In genomic region chr4:142324572-142324971, GRCh38 we compare ENCODE assay signal across 19 cellular contexts.
DNase-seq lines count a peak whose midpoint lies in the region; ATAC-seq lines count a peak whose summit lies in the region.
"Had no signal": no experiment of that assay in that cellular context is flagged by ENCODE, and none has a peak within 500 bp of the region (broad histone marks: within the 10 kb centered on the region; RNA-seq: fewer than 3 reads in every experiment).

No MANE protein-coding gene starts in this region.

- no peaks in the 10 kb centered on the region for H3K9me3 Mint-ChIP-seq in activated T-cell treated with anti-CD3 and anti-CD28 coated beads, Interleukin-2, amount 50 U/mL, for 72 hours
- H3K9me3 Mint-ChIP-seq: T-helper 1 cell treated with Interleukin-12 subunit alpha and Interleukin-12 subunit beta and Interleukin-4 antibody, amounts not matched to agents 30 μg/mL and 1 μg/mL, for 36 hours had no signal

- no peaks in the 10 kb centered on the region for H3K27me3 ChIP-seq in mesendoderm (ENCODE audit: insufficient read depth, low read length, poor library complexity)
- H3K27me3 ChIP-seq: stomach had no signal

- H3K27me3 Mint-ChIP-seq in activated T-cell treated with anti-CD3 and anti-CD28 coated beads, Interleukin-2, amount 50 U/mL, for 72 hours (ENCODE audit: low read depth) = no peaks in the 10 kb centered on the region

- H4K5ac ChIP-seq in mesendoderm (ENCODE audit: low read length) = no peak overlapping the region

- H3K79me2 ChIP-seq in mesendoderm (ENCODE audit: control insufficient read depth, insufficient read depth, low read length) = no peaks in the 10 kb centered on the region

- H3K79me1 ChIP-seq in mesendoderm (ENCODE audit: low read length) = no peaks in the 10 kb centered on the region

- H2BK5ac ChIP-seq in mesendoderm (ENCODE audit: low read length) = no peak overlapping the region

- WGBS in mesendoderm (ENCODE audit: extremely low coverage, insufficient coverage, low lambda C conversion rate) = no CpG with 5 or more reads among the region's 1 CpG

- no peak overlapping the region for H3K4me3 ChIP-seq in mesendoderm (ENCODE audit: low read length)
- H3K4me3 ChIP-seq: lung, psoas muscle, stomach had no signal

- H3K36me3 Mint-ChIP-seq in activated T-cell treated with anti-CD3 and anti-CD28 coated beads, Interleukin-2, amount 50 U/mL, for 72 hours (ENCODE audit: insufficient read depth in 2 of 2) = peaks cover 10 to 23% of the 10 kb centered on the region in 2 donors
- H3K36me3 Mint-ChIP-seq: immature natural killer cell had no signal

- H3K9ac ChIP-seq in mesendoderm (ENCODE audit: low read length) = no peak overlapping the region

- no peak overlapping the region for H3K4ac ChIP-seq in mesendoderm (ENCODE audit: low read depth, low read length)

- no peak overlapping the region for H3K4me2 ChIP-seq in mesendoderm (ENCODE audit: low read length)

- no peak for DNase-seq in activated T-cell treated with anti-CD3 and anti-CD28 coated beads, Interleukin-2, amount 50 U/mL, for 72 hours
- no peak for DNase-seq in activated T-cell treated with anti-CD3 and anti-CD28 coated beads, Interleukin-2, amount 50 U/mL, for 48 hours
- DNase-seq in mesendoderm = peak; percentile 14
- DNase-seq in SHP77 treated with DMSO at 0.1 percent for 48 hours (lab: John Stamatoyannopoulos, UW) = no peak
- no peak for DNase-seq in amniotic stem cell (lab: John Stamatoyannopoulos, UW)
- DNase-seq in NCI-H2081 (lab: John Stamatoyannopoulos, UW) = no peak
- DNase-seq: activated CD4-positive, alpha-beta T cell treated with anti-CD3 and anti-CD28 coated beads, Interleukin-2, amount 50 U/mL, for 1 hour; HFFc6; immature natural killer cell; NCI-H1417 treated with DMSO at 0.1 percent for 48 hours; psoas muscle; Right ventricle myocardium superior; stimulated activated CD4-positive, alpha-beta T cell treated with anti-CD3 and anti-CD28 coated beads, Interleukin-12 subunit alpha, Interleukin-12 subunit beta, amount 100 ng/mL, for 4 hours; stomach had no signal

- H3K18ac ChIP-seq in mesendoderm (ENCODE audit: low read length) = no peak overlapping the region

- no peak overlapping the region for H2BK120ac ChIP-seq in mesendoderm (ENCODE audit: low read depth, low read length)

- H2BK15ac ChIP-seq in mesendoderm (replicated peaks; ENCODE audit: low read depth) = no peak overlapping the region

- peak overlapping the region; percentile 61 for H3K27ac Mint-ChIP-seq in activated T-cell treated with anti-CD3 and anti-CD28 coated beads, Interleukin-2, amount 50 U/mL, for 72 hours
- H3K27ac Mint-ChIP-seq: HFFc6; immature natural killer cell; nephron; T-helper 1 cell treated with Interleukin-12 subunit alpha and Interleukin-12 subunit beta and Interleukin-4 antibody, amounts not matched to agents 30 μg/mL and 1 μg/mL, for 36 hours had no signal

- H4K8ac ChIP-seq in mesendoderm (ENCODE audit: low read depth, low read length) = no peak overlapping the region

- ATAC-seq in activated T-cell treated with anti-CD3 and anti-CD28 coated beads, Interleukin-2, amount 50 U/mL, for 72 hours (replicated peaks in 1 of 2) = peak; percentile 49 to 80
- ATAC-seq in GM19463 (IDR thresholded peaks at IDR 0.05; ENCODE audit: unreplicated experiment) = peak; percentile 57
- ATAC-seq in HG03175 (IDR thresholded peaks at IDR 0.05; ENCODE audit: unreplicated experiment) = peak; percentile 68
- ATAC-seq: psoas muscle had no signal

- peak overlapping the region; percentile 4 to 52 for H3K4me3 Mint-ChIP-seq in activated T-cell treated with anti-CD3 and anti-CD28 coated beads, Interleukin-2, amount 50 U/mL, for 72 hours
- H3K4me3 Mint-ChIP-seq: HFFc6; immature natural killer cell; nephron; T-helper 1 cell treated with Interleukin-12 subunit alpha and Interleukin-12 subunit beta and Interleukin-4 antibody, amounts not matched to agents 30 μg/mL and 1 μg/mL, for 36 hours had no signal

- peaks cover 57% of the 10 kb centered on the region for H3K4me1 Mint-ChIP-seq in activated T-cell treated with anti-CD3 and anti-CD28 coated beads, Interleukin-2, amount 50 U/mL, for 72 hours (ENCODE audit: low read depth)
- H3K4me1 Mint-ChIP-seq: immature natural killer cell had no signal

- no peak overlapping the region for H3K27ac ChIP-seq in mesendoderm (ENCODE audit: low read depth, low read length)
- H3K27ac ChIP-seq: psoas muscle, stomach had no signal

- H3K23ac ChIP-seq in mesendoderm (ENCODE audit: low read length) = no peak overlapping the region

- H3K56ac ChIP-seq in mesendoderm (ENCODE audit: low read length) = no peak overlapping the region

- no peaks in the 10 kb centered on the region for H3K4me1 ChIP-seq in mesendoderm (ENCODE audit: control insufficient read depth, low read depth, low read length)
- H3K4me1 ChIP-seq: psoas muscle, stomach had no signal

- H2AK5ac ChIP-seq in mesendoderm (ENCODE audit: low read length) = no peak overlapping the region

- no peaks in the 10 kb centered on the region for H3K36me3 ChIP-seq in mesendoderm (ENCODE audit: control insufficient read depth, insufficient read depth, low read length)
- H3K36me3 ChIP-seq: stomach had no signal
